Comparison of ENCODE assay signal across 13 cellular contexts in the genomic region with DNA sequence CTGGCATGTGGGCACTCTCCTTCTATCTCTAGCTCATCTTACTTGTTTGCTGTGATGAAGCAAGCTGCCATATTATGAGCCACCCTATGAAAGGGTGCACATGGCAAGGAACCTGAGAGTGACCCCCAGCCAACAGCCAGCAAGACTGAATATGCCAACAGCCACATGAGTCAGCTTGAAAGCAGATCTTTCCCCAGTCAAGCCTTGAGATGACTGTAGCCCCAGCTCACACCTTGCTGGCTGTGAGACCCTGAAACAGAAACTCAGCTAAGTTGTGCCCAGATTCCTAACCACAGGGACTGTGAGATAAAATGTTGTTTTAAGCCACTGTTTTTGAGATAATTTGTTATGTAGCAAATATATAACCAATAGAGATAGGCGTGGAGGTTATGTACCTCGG. TPM values are rescaled to one million over a fixed set of nuclear protein-coding genes. Genes with fewer than 3 reads are reported as not detected.
A peak's percentile ranks its signal among the peaks of the same experiment; 100 is the strongest.
DNase-seq lines count a peak whose midpoint lies in the region; ATAC-seq and TF ChIP-seq lines count a peak whose summit lies in the region.
"Had no signal": no experiment of that assay in that cellular context is flagged by ENCODE, and none has a peak within 500 bp of the region (broad histone marks: within the 10 kb centered on the region; RNA-seq: fewer than 3 reads in every experiment).

No MANE protein-coding gene starts in this region.

- no peaks in the 10 kb centered on the region for H3K9me3 Mint-ChIP-seq in CD14-positive monocyte
- H3K9me3 Mint-ChIP-seq: activated T-helper 1 cell treated with anti-CD3 and anti-CD28 coated beads, Interleukin-12 subunit alpha, Interleukin-12 subunit beta, Interleukin-2, Interleukin-4 antibody, amounts not matched to agents 30 ng/mL and 10 ng/mL and 1 ng/mL, durations not matched to agents 14 hours and 24 hours and 36 hours; CD8-positive, alpha-beta memory T cell; HFFc6 had no signal

- no peaks in the 10 kb centered on the region for H3K4me1 Mint-ChIP-seq in CD14-positive monocyte

- H3K27me3 Mint-ChIP-seq in CD14-positive monocyte (ENCODE audit: low read depth in 3 of 3): no peaks in the 10 kb centered on the region
- H3K27me3 Mint-ChIP-seq: CD8-positive, alpha-beta memory T cell had no signal

- intact Hi-C loops in CD14-positive monocyte (cut with micrococcal nuclease): no loop called here

- peak overlapping the region in 1 of 7 donors; percentile 15 for H3K27ac Mint-ChIP-seq in CD14-positive monocyte
- H3K27ac Mint-ChIP-seq: activated T-helper 1 cell treated with anti-CD3 and anti-CD28 coated beads, Interleukin-12 subunit alpha, Interleukin-12 subunit beta, Interleukin-2, Interleukin-4 antibody, amounts not matched to agents 30 ng/mL and 10 ng/mL and 1 ng/mL, durations not matched to agents 14 hours and 24 hours and 36 hours; HFFc6 had no signal

- H3K4me3 Mint-ChIP-seq in CD14-positive monocyte: no peak overlapping the region
- H3K4me3 Mint-ChIP-seq: activated T-helper 1 cell treated with anti-CD3 and anti-CD28 coated beads, Interleukin-12 subunit alpha, Interleukin-12 subunit beta, Interleukin-2, Interleukin-4 antibody, amounts not matched to agents 30 ng/mL and 10 ng/mL and 1 ng/mL, durations not matched to agents 14 hours and 24 hours and 36 hours; CD8-positive, alpha-beta memory T cell; HFFc6 had no signal

- TF ChIP-seq CTCF in CD14-positive monocyte (IDR thresholded peaks at IDR 0.05): no peak

- ATAC-seq in HG03135 (IDR thresholded peaks at IDR 0.05; ENCODE audit: unreplicated experiment): peak; percentile 71
- ATAC-seq: Panc1 had no signal

- H3K36me3 Mint-ChIP-seq in CD14-positive monocyte: peaks cover 3 to 44% of the 10 kb centered on the region in 2 donors

- DNase-seq in stimulated activated naive CD4-positive, alpha-beta T cell treated with Interleukin-2 at 50 U/mL for 16 hours (lab: John Stamatoyannopoulos, UW): peak; percentile 14
- no peak for DNase-seq in stimulated activated naive CD4-positive, alpha-beta T cell (lab: John Stamatoyannopoulos, UW)
- DNase-seq in amniotic epithelial cell (ENCODE audit: low read depth): peak; percentile 6
- DNase-seq in DMS79 treated with DMSO at 0.1 percent for 48 hours (lab: John Stamatoyannopoulos, UW): no peak
- DNase-seq in ureter (ENCODE audit: low spot score): no peak
- no peak for DNase-seq in CD14-positive monocyte (ENCODE audit: low spot score)
- DNase-seq in ecto neural progenitor cell (ENCODE audit: low spot score): no peak
- DNase-seq: CD8-positive, alpha-beta memory T cell; heart right ventricle; HFFc6 had no signal

RNA-seq across cellular contexts. Expression of gene KDM5C, which starts 36.2 kb away (rescaled TPM):
- 163 TPM for total RNA-seq in ureter
- polyA plus RNA-seq in CD14-positive monocyte: 10 to 100 TPM; 13.3 to 16.7 TPM

Comparison
In these comparisons a context has a peak if more than half of its experiments do, and no peak if none do; other contexts are left out.
1. DNase-seq: peak in stimulated activated naive CD4-positive, alpha-beta T cell treated with Interleukin-2 at 50 U/mL for 16 hours (single experiment) and amniotic epithelial cell (single experiment); none in stimulated activated naive CD4-positive, alpha-beta T cell (0 of 6), DMS79 treated with DMSO at 0.1 percent for 48 hours (single experiment), ureter (single experiment), CD14-positive monocyte (single experiment) and ecto neural progenitor cell (single experiment).